ENCODE assay signal across 9 cellular contexts in genomic region chr20:49268600-49269365, GRCh38. TPM values are rescaled to one million over a fixed set of nuclear protein-coding genes. Genes with fewer than 3 reads are reported as not detected.
DNase-seq lines count a peak whose midpoint lies in the region; ATAC-seq, FAIRE-seq and TF ChIP-seq lines count a peak whose summit lies in the region.
"Had no signal": no experiment of that assay in that cellular context is flagged by ENCODE, and none has a peak within 500 bp of the region (broad histone marks: within the 10 kb centered on the region; RNA-seq: fewer than 3 reads in every experiment).

No MANE protein-coding gene starts in this region.

- H3K4me2 ChIP-seq in BLaER1 treated with 17β-estradiol and CSF1 and Interleukin-3, amounts not matched to agents 10 nM and 100 nM: peak overlapping the region in 10 of 11 experiments; percentile 14 to 89 (median 72); a peak in 19 of 22 replicates

- H3K4me1 ChIP-seq in BLaER1 treated with 17β-estradiol and CSF1 and Interleukin-3, amounts not matched to agents 10 nM and 100 nM: peaks cover 21 to 74% (median 31%) of the 10 kb centered on the region in 10 experiments

- no peaks in the 10 kb centered on the region for H3K27me3 ChIP-seq in BLaER1 treated with 17β-estradiol and CSF1 and Interleukin-3, amounts not matched to agents 10 nM and 100 nM

- peaks cover 81% of the 10 kb centered on the region for H3K36me3 Mint-ChIP-seq in activated CD4-positive, alpha-beta memory T cell treated with anti-CD3 and anti-CD28 coated beads for 36 hours

- peaks cover 0 to 39% (median 32%) of the 10 kb centered on the region in 11 experiments; a peak in 20 of 22 replicates for H3K9me3 ChIP-seq in BLaER1 treated with 17β-estradiol and CSF1 and Interleukin-3, amounts not matched to agents 10 nM and 100 nM (replicated peaks in 1 of 11)

- peak overlapping the region; percentile 4 to 48 (median 35); a peak in 14 of 20 replicates for H3K4me3 ChIP-seq in BLaER1 treated with 17β-estradiol and CSF1 and Interleukin-3, amounts not matched to agents 10 nM and 100 nM

- CTCF ChIA-PET in activated CD4-positive, alpha-beta memory T cell treated with anti-CD3 and anti-CD28 coated beads for 36 hours (lab: Charles Lee): interaction anchor here (1.0 kb wide), 1 partner anchor 23 kb away, joined by 4 read pairs; no protein-coding TSS in a partner anchor

- peaks cover 9% of the 10 kb centered on the region for H3K9me3 Mint-ChIP-seq in activated CD4-positive, alpha-beta memory T cell treated with anti-CD3 and anti-CD28 coated beads for 36 hours

- POLR2A ChIA-PET in activated CD4-positive, alpha-beta memory T cell treated with anti-CD3 and anti-CD28 coated beads for 36 hours (lab: Charles Lee): interaction anchor here (0.8 to 1.2 kb wide), 4 partner anchors 8 to 25 kb away, joined by 3 to 5 read pairs (median 4); no protein-coding TSS in a partner anchor

- peaks cover 82 to 99% (median 98%) of the 10 kb centered on the region in 11 experiments for H4K20me1 ChIP-seq in BLaER1 treated with 17β-estradiol and CSF1 and Interleukin-3, amounts not matched to agents 10 nM and 100 nM

- DNase-seq in GM19239 (ENCODE audit: insufficient read length, low spot score) (no peak), iris pigment epithelial cell (ENCODE audit: low read depth) (peak; percentile 71), HPDE6-E6E7 (ENCODE audit: extremely low spot score) (no peak), omental fat pad (ENCODE audit: low spot score) (no peak), NCI-H2029 (lab: John Stamatoyannopoulos, UW) (no peak)
- DNase-seq in activated CD4-positive, alpha-beta memory T cell treated with anti-CD3 and anti-CD28 coated beads for 36 hours: no peak
- DNase-seq: DMS79 had no signal

- peak; percentile 66 for FAIRE-seq in GM19239 (lab: Jason Lieb, UNC)

- intact Hi-C loops in activated CD4-positive, alpha-beta memory T cell treated with anti-CD3 and anti-CD28 coated beads for 36 hours (cut with micrococcal nuclease): loop anchor here (1.0 kb wide), 1 partner anchor 8 kb away; no protein-coding TSS in a partner anchor

- H3K36me3 ChIP-seq in BLaER1 treated with 17β-estradiol and CSF1 and Interleukin-3, amounts not matched to agents 10 nM and 100 nM: peaks cover 82 to 97% (median 96%) of the 10 kb centered on the region in 11 experiments

- ATAC-seq in omental fat pad (ENCODE audit: low FRiP score) (no peak), GM19395 (IDR thresholded peaks at IDR 0.05; ENCODE audit: unreplicated experiment) (no peak)

- H3K27me3 Mint-ChIP-seq in activated CD4-positive, alpha-beta memory T cell treated with anti-CD3 and anti-CD28 coated beads for 36 hours: no peaks in the 10 kb centered on the region

- peak overlapping the region; percentile 74 for H3K4me3 Mint-ChIP-seq in activated CD4-positive, alpha-beta memory T cell treated with anti-CD3 and anti-CD28 coated beads for 36 hours

- no peak for TF ChIP-seq CTCF in omental fat pad (IDR thresholded peaks at IDR 0.05)

- H3K27ac Mint-ChIP-seq in activated CD4-positive, alpha-beta memory T cell treated with anti-CD3 and anti-CD28 coated beads for 36 hours: peak overlapping the region; percentile 58

- H3K9ac ChIP-seq in BLaER1 treated with 17β-estradiol and CSF1 and Interleukin-3, amounts not matched to agents 10 nM and 100 nM: no peak overlapping the region

- peaks cover 74% of the 10 kb centered on the region for H3K4me1 Mint-ChIP-seq in activated CD4-positive, alpha-beta memory T cell treated with anti-CD3 and anti-CD28 coated beads for 36 hours (ENCODE audit: low read depth)

- H3K27ac ChIP-seq in BLaER1 treated with 17β-estradiol and CSF1 and Interleukin-3, amounts not matched to agents 10 nM and 100 nM: no peak overlapping the region

RNA-seq across cellular contexts. Expression of gene ZNFX1, which starts 9.1 kb away (rescaled TPM):
- 10 to 100 TPM; 42.5 to 45.3 TPM for total RNA-seq in activated CD4-positive, alpha-beta memory T cell treated with anti-CD3 and anti-CD28 coated beads for 36 hours
- 100 to 1,000 TPM in 1 of 4 donors, 10 to 100 TPM in 3; 40.5 to 106 (median 54.8) TPM for total RNA-seq in omental fat pad

RNA-seq across cellular contexts. Expression of gene DDX27, which starts 49.6 kb away (rescaled TPM):
- 10 to 100 TPM; 42.8 to 43.5 TPM for total RNA-seq in activated CD4-positive, alpha-beta memory T cell treated with anti-CD3 and anti-CD28 coated beads for 36 hours
- 10 to 100 TPM; 23.6 to 36.3 (median 29.4) TPM for total RNA-seq in omental fat pad
